10 cellular contexts compared by ENCODE assay signal in the genomic region with DNA sequence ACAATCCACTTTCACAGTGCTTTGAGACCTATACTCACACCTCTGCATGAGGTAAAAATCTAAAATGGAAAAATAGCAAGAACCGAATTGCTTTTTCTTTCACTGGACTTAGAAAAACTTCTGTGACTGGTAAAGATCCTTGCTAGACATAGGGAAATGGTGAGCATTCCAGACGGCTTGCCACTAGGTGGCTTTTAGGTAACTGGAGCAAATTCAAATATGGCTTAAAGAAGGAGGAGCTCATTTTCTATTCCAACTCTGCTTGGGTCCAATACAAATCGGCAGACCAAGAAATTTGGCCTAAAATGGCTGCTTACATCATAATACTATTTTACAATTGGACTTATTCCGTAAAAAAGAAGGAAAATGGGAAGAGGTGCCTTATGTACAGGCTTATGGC.
A peak's percentile ranks its signal among the peaks of the same experiment; 100 is the strongest.
DNase-seq lines count a peak whose midpoint lies in the region; ATAC-seq and TF ChIP-seq lines count a peak whose summit lies in the region.
"Had no signal": no experiment of that assay in that cellular context is flagged by ENCODE, and none has a peak within 500 bp of the region (broad histone marks: within the 10 kb centered on the region; RNA-seq: fewer than 3 reads in every experiment).

No MANE protein-coding gene starts in this region.

- H3K4me2 ChIP-seq in mesenchymal stem cell (ENCODE audit: low read length, poor library complexity, severe bottlenecking): no peak overlapping the region

- H2BK15ac ChIP-seq in mesenchymal stem cell (ENCODE audit: low read depth, poor library complexity, severe bottlenecking): no peak overlapping the region

- H3K4me3 ChIP-seq in brain microvascular endothelial cell (ENCODE audit: low read depth, low read length): no peak overlapping the region
- H3K4me3 ChIP-seq in mesenchymal stem cell (ENCODE audit: insufficient read depth in 1 of 2, low read depth in 1 of 2, low read length in 2 of 2): no peak overlapping the region
- H3K4me3 ChIP-seq: adrenal gland had no signal

- H3K4me1 Mint-ChIP-seq in effector memory CD8-positive, alpha-beta T cell (ENCODE audit: low read depth in 2 of 2): no peaks in the 10 kb centered on the region

- no peak overlapping the region for H3K18ac ChIP-seq in mesenchymal stem cell (ENCODE audit: low read depth in 1 of 2, low read length in 2 of 2)

- no peaks in the 10 kb centered on the region for H3K36me3 ChIP-seq in brain microvascular endothelial cell (replicated peaks)
- H3K36me3 ChIP-seq in mesenchymal stem cell (ENCODE audit: control insufficient read depth in 1 of 2, insufficient read depth in 2 of 2, low read depth in 1 of 2, low read length in 2 of 2): no peaks in the 10 kb centered on the region
- H3K36me3 ChIP-seq: adrenal gland had no signal

- no peaks in the 10 kb centered on the region for H3K4me1 ChIP-seq in mesenchymal stem cell (ENCODE audit: control insufficient read depth, insufficient read depth, low read depth, low read length)
- H3K4me1 ChIP-seq: adrenal gland had no signal

- H4K8ac ChIP-seq in mesenchymal stem cell (ENCODE audit: low read length): no peak overlapping the region

- DNase-seq in M059J (ENCODE audit: low read depth) (peak; percentile 34), brain microvascular endothelial cell (peak; percentile 8), mesenchymal stem cell (peak; percentile 13), NCI-H524 treated with DMSO at 0.1 percent for 48 hours (lab: John Stamatoyannopoulos, UW) (no peak), NCI-H1417 treated with DMSO at 0.1 percent for 48 hours (lab: John Stamatoyannopoulos, UW) (no peak)
- no peak for DNase-seq in effector memory CD8-positive, alpha-beta T cell
- DNase-seq: NCI-H2081 had no signal

- H2BK12ac ChIP-seq in mesenchymal stem cell (ENCODE audit: low read length in 2 of 2): no peak overlapping the region

- peaks cover 6 to 20% of the 10 kb centered on the region in 2 donors for H3K9me3 Mint-ChIP-seq in effector memory CD8-positive, alpha-beta T cell

- H3K27ac Mint-ChIP-seq in effector memory CD8-positive, alpha-beta T cell: no peak overlapping the region

- no peak overlapping the region for H3K4ac ChIP-seq in mesenchymal stem cell (ENCODE audit: low read depth in 1 of 2, low read length in 2 of 2)

- 71% methylated on average over 2 of the region's 4 CpGs for WGBS in mesenchymal stem cell

- in situ Hi-C loops in brain microvascular endothelial cell (cut with HindIII; ENCODE audit: low pct_ligation_motif_present, low sequenced_read_pairs): no loop called here

- H3K27ac ChIP-seq in brain microvascular endothelial cell (no peak overlapping the region), mesenchymal stem cell (ENCODE audit: low read length, poor library complexity, severe bottlenecking) (no peak overlapping the region)
- H3K27ac ChIP-seq: adrenal gland had no signal

- no peaks in the 10 kb centered on the region for H3K9me3 ChIP-seq in mesenchymal stem cell (ENCODE audit: control insufficient read depth, low read length)
- H3K9me3 ChIP-seq: adrenal gland had no signal

- ATAC-seq in effector memory CD8-positive, alpha-beta T cell (replicated peaks): no peak
- no peak for ATAC-seq in HG03280 (IDR thresholded peaks at IDR 0.05; ENCODE audit: unreplicated experiment)

- no peak overlapping the region for H3K4me3 Mint-ChIP-seq in effector memory CD8-positive, alpha-beta T cell

- H4K91ac ChIP-seq in mesenchymal stem cell (ENCODE audit: low read length): no peak overlapping the region

- no peak overlapping the region for H2AFZ ChIP-seq in mesenchymal stem cell (ENCODE audit: low read depth, low read length)

- H3K9ac ChIP-seq in mesenchymal stem cell (ENCODE audit: low read length): no peak overlapping the region

- no peak overlapping the region for H3K14ac ChIP-seq in mesenchymal stem cell (ENCODE audit: low read length in 2 of 2)

- no peaks in the 10 kb centered on the region for H3K36me3 Mint-ChIP-seq in effector memory CD8-positive, alpha-beta T cell (ENCODE audit: insufficient read depth)

- H2AK5ac ChIP-seq in mesenchymal stem cell (ENCODE audit: low read length, severe bottlenecking): no peak overlapping the region

- no peak overlapping the region for H3K23ac ChIP-seq in mesenchymal stem cell (ENCODE audit: low read length in 2 of 2)

- TF ChIP-seq CTCF in GM12873 (IDR thresholded peaks at IDR 0.05; ENCODE audit: insufficient read depth, low read depth, low read length, missing control alignments): peak; percentile 3
- peak; percentile 46 for TF ChIP-seq CTCF in brain microvascular endothelial cell (IDR thresholded peaks at IDR 0.05; ENCODE audit: low read depth, low read length, missing control alignments)

- no peak overlapping the region for H2BK5ac ChIP-seq in mesenchymal stem cell (ENCODE audit: low read depth, low read length, poor library complexity, severe bottlenecking)

- H2BK120ac ChIP-seq in mesenchymal stem cell (ENCODE audit: low read depth, low read length): no peak overlapping the region

- no peaks in the 10 kb centered on the region for H3K79me1 ChIP-seq in mesenchymal stem cell (replicated peaks; ENCODE audit: low read length, poor library complexity, severe bottlenecking)

- no peaks in the 10 kb centered on the region for H3K27me3 ChIP-seq in brain microvascular endothelial cell (replicated peaks)
- H3K27me3 ChIP-seq in mesenchymal stem cell (ENCODE audit: control insufficient read depth in 1 of 2, insufficient read depth in 1 of 2, low read length in 2 of 2): no peaks in the 10 kb centered on the region
- H3K27me3 ChIP-seq: adrenal gland had no signal

- no peaks in the 10 kb centered on the region for H3K27me3 Mint-ChIP-seq in effector memory CD8-positive, alpha-beta T cell

Comparison
In these comparisons a context has a peak if more than half of its experiments do, and no peak if none do; other contexts are left out.
1. DNase-seq: peak in M059J (single experiment), brain microvascular endothelial cell (single experiment) and mesenchymal stem cell (single experiment); none in NCI-H524 treated with DMSO at 0.1 percent for 48 hours (single experiment), effector memory CD8-positive, alpha-beta T cell (0 of 3) and NCI-H1417 treated with DMSO at 0.1 percent for 48 hours (single experiment).